In genomic region chr1:225657462-225657989, GRCh38 we compare ENCODE assay signal across 10 cellular contexts. TPM values are rescaled to one million over a fixed set of nuclear protein-coding genes. Genes with fewer than 3 reads are reported as not detected.
DNase-seq lines count a peak whose midpoint lies in the region; ATAC-seq and TF ChIP-seq lines count a peak whose summit lies in the region.
"Had no signal": no experiment of that assay in that cellular context is flagged by ENCODE, and none has a peak within 500 bp of the region (broad histone marks: within the 10 kb centered on the region; RNA-seq: fewer than 3 reads in every experiment).

No MANE protein-coding gene starts in this region.

- no peak overlapping the region for H3K4me3 ChIP-seq in psoas muscle
- no peak overlapping the region for H3K4me3 ChIP-seq in OCI-LY7 (ENCODE audit: low read depth, low read length, poor library complexity, severe bottlenecking)

- peaks cover 33% of the 10 kb centered on the region for H3K4me1 ChIP-seq in psoas muscle
- peaks cover 33% of the 10 kb centered on the region for H3K4me1 ChIP-seq in OCI-LY7 (ENCODE audit: insufficient read depth, low read length, poor library complexity, severe bottlenecking)

- POLR2A ChIA-PET in OCI-LY7 (lab: Charles Lee), result interaction anchor here (0.8 to 1.0 kb wide), 3 partner anchors 13 to 120 kb away, joined by 3 to 4 read pairs (median 3); partner anchors contain the start of gene SRP9

- TF ChIP-seq CTCF in psoas muscle (IDR thresholded peaks at IDR 0.05) (no peak), OCI-LY7 (conservative IDR thresholded peaks at IDR 0.05; ENCODE audit: low read length) (no peak), GM13977 (IDR thresholded peaks at IDR 0.05; ENCODE audit: extremely low read depth, insufficient read depth, missing control alignments) (no peak)

- intact Hi-C loops in psoas muscle (cut with DNase I) (loop anchor here in 1 of 2 donors (5.0 to 10.0 kb wide), 2 partner anchors 63 to 115 kb away; no protein-coding TSS in a partner anchor), OCI-LY7 (cut with micrococcal nuclease; ENCODE audit: unreplicated experiment) (loop anchor here (1.0 to 5.0 kb wide), 2 partner anchors 115 to 320 kb away; no protein-coding TSS in a partner anchor)

- H3K79me2 ChIP-seq in OCI-LY7 (ENCODE audit: insufficient read depth, low read depth, low read length), result no peaks in the 10 kb centered on the region

- H2AFZ ChIP-seq in OCI-LY7 (ENCODE audit: low read length), result no peak overlapping the region

- H3K36me3 ChIP-seq in psoas muscle (ENCODE audit: insufficient read depth in 1 of 2, low read depth in 1 of 2) (no peaks in the 10 kb centered on the region), OCI-LY7 (ENCODE audit: insufficient read depth, low read length) (no peaks in the 10 kb centered on the region)

- no peak overlapping the region for H3K4me2 ChIP-seq in OCI-LY7 (ENCODE audit: low read length)

- CTCF ChIA-PET in OCI-LY7 (lab: Charles Lee; ENCODE audit: unreplicated experiment), result no interaction called here

- ATAC-seq in esophagus mucosa (peak; percentile 21), psoas muscle (no peak), GM18519 (IDR thresholded peaks at IDR 0.05; ENCODE audit: low FRiP score, unreplicated experiment) (no peak)

- in situ Hi-C loops in GM13977 (cut with MboI; ENCODE audit: low pct_unique_long_range_greater_than_20kb, low sequenced_read_pairs, unreplicated experiment), result no loop called here

- H3K27ac ChIP-seq in psoas muscle, result peak overlapping the region; percentile 99
- no peak overlapping the region for H3K27ac ChIP-seq in OCI-LY7 (ENCODE audit: low read depth, low read length, poor library complexity, severe bottlenecking)

- no peaks in the 10 kb centered on the region for H4K20me1 ChIP-seq in OCI-LY7 (ENCODE audit: insufficient read depth, low read length)

- H3K9me2 ChIP-seq in OCI-LY7 (ENCODE audit: insufficient read depth, low read length), result no peaks in the 10 kb centered on the region

- DNase-seq in DMS 273 (lab: John Stamatoyannopoulos, UW; ENCODE audit: unreplicated experiment) (peak; percentile 48), psoas muscle (no peak), OCI-LY7 (ENCODE audit: low spot score) (no peak), pons (ENCODE audit: low spot score) (no peak), GM13977 (ENCODE audit: low spot score) (no peak)
- DNase-seq: activated CD4-positive, alpha-beta T cell treated with anti-CD3 and anti-CD28 coated beads, Interleukin-2, amount 50 U/mL, for 1 hour; stimulated activated CD4-positive, alpha-beta T cell treated with anti-CD3 and anti-CD28 coated beads, Interleukin-12 subunit alpha, Interleukin-12 subunit beta, amount 100 ng/mL, for 4 hours had no signal

- no peaks in the 10 kb centered on the region for H3K27me3 ChIP-seq in psoas muscle (ENCODE audit: insufficient read depth in 3 of 3, low read length in 2 of 3)

- 60 to 77% (median 64%) methylated on average over 7 of the region's 7 CpGs for WGBS in psoas muscle, 3 donors

- no TSS peak for BruUV-seq in OCI-LY7 (replicated peaks; lab: Mats Ljungman, UMichigan)

- H3K9me3 ChIP-seq in psoas muscle (no peaks in the 10 kb centered on the region), OCI-LY7 (ENCODE audit: low read length) (no peaks in the 10 kb centered on the region)

TF ChIP-seq in PFSK-1, 5 proteins besides CTCF, POLR2A, EP300 and RAD21:
- 0 out of 2 replicates have a peak, but pooled peaks have one; percentile 46 for TF ChIP-seq SIN3A (IDR thresholded peaks at IDR 0.05; ENCODE audit: borderline replicate concordance, insufficient read depth, low read length)
- TF ChIP-seq POLR2AphosphoS5 (IDR thresholded peaks at IDR 0.05; ENCODE audit: low read depth, low read length), result no peak
- TF ChIP-seq TAF1 (IDR thresholded peaks at IDR 0.05; ENCODE audit: borderline replicate concordance, insufficient read depth, low read length), result no peak
- TF ChIP-seq, protein P1, sequence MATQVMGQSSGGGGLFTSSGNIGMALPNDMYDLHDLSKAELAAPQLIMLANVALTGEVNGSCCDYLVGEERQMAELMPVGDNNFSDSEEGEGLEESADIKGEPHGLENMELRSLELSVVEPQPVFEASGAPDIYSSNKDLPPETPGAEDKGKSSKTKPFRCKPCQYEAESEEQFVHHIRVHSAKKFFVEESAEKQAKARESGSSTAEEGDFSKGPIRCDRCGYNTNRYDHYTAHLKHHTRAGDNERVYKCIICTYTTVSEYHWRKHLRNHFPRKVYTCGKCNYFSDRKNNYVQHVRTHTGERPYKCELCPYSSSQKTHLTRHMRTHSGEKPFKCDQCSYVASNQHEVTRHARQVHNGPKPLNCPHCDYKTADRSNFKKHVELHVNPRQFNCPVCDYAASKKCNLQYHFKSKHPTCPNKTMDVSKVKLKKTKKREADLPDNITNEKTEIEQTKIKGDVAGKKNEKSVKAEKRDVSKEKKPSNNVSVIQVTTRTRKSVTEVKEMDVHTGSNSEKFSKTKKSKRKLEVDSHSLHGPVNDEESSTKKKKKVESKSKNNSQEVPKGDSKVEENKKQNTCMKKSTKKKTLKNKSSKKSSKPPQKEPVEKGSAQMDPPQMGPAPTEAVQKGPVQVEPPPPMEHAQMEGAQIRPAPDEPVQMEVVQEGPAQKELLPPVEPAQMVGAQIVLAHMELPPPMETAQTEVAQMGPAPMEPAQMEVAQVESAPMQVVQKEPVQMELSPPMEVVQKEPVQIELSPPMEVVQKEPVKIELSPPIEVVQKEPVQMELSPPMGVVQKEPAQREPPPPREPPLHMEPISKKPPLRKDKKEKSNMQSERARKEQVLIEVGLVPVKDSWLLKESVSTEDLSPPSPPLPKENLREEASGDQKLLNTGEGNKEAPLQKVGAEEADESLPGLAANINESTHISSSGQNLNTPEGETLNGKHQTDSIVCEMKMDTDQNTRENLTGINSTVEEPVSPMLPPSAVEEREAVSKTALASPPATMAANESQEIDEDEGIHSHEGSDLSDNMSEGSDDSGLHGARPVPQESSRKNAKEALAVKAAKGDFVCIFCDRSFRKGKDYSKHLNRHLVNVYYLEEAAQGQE (IDR thresholded peaks at IDR 0.05; ENCODE audit: insufficient read depth in 1 of 2, low read depth in 2 of 2, low read length in 2 of 2), result no peak
- no peak for TF ChIP-seq FOXP2 (optimal IDR thresholded peaks at IDR 0.05; ENCODE audit: borderline replicate concordance, extremely low read depth, extremely low read length, insufficient read depth)

RNA-seq across cellular contexts. Expression of gene ENAH, which starts 4.6 kb away (rescaled TPM):
- 87.5 TPM for polyA plus RNA-seq in PFSK-1 (2012; ENCODE audit: insufficient read length, low read depth)
- 41.0 TPM for total RNA-seq in esophagus mucosa
- 100 to 1,000 TPM; 119 to 262 (median 177) TPM for total RNA-seq in psoas muscle
- polyA plus RNA-seq in psoas muscle, result 10 to 100 TPM; 17.1 to 76.4 (median 38.8) TPM
- 4.6 and 10.8 TPM in 2 replicates for total RNA-seq in OCI-LY7 (2014; rRNA removed; shearing (Covaris generic))
- 17.6 and 18.1 TPM in 2 replicates for total RNA-seq in OCI-LY7 (2022)
